Comparison of ENCODE assay signal across 15 cellular contexts in genomic region chr20:52457826-52458225, GRCh38.
"Had no signal": no experiment of that assay in that cellular context is flagged by ENCODE, and none has a peak within 500 bp of the region (broad histone marks: within the 10 kb centered on the region; RNA-seq: fewer than 3 reads in every experiment).

No MANE protein-coding gene starts in this region.

- H3K4me3 ChIP-seq: breast epithelium, mucosa of descending colon, right atrium auricular region, tibial artery had no signal

- H3K36me3 ChIP-seq: breast epithelium, right atrium auricular region, tibial artery had no signal

- H3K27ac ChIP-seq: breast epithelium, right atrium auricular region, tibial artery had no signal

- H3K9me3 ChIP-seq: breast epithelium, mucosa of descending colon, right atrium auricular region, tibial artery had no signal

- H3K4me1 ChIP-seq: breast epithelium, right atrium auricular region, tibial artery had no signal

- DNase-seq: activated CD4-positive, alpha-beta memory T cell treated with anti-CD3 and anti-CD28 coated beads for 36 hours; activated CD4-positive, alpha-beta T cell treated with anti-CD3 and anti-CD28 coated beads for 1 hour; activated effector memory CD4-positive, alpha-beta T cell treated with anti-CD3 and anti-CD28 coated beads, Interleukin-2, amount 50 U/mL, for 16 hours; activated T-cell treated with anti-CD3 and anti-CD28 coated beads, Interleukin-2, amount 50 U/mL, for 4 hours; hippocampal formation; mammary epithelial cell; mucosa of descending colon; natural killer cell; posterior cingulate gyrus; T-helper 9 cell; tibial artery had no signal

- H3K27me3 ChIP-seq: breast epithelium, right atrium auricular region, tibial artery had no signal

- ATAC-seq: activated naive CD4-positive, alpha-beta T cell treated with anti-CD3 and anti-CD28 coated beads, Interleukin-2, amount 50 U/mL, for 72 hours; activated T-cell treated with anti-CD3 and anti-CD28 coated beads, Interleukin-2, amount 50 U/mL, for 4 hours; mucosa of descending colon; natural killer cell; stimulated activated effector memory CD8-positive, alpha-beta T cell treated with anti-CD3 and anti-CD28 coated beads, Interleukin-12 subunit alpha, Interleukin-12 subunit beta, amount 100 ng/mL, for 72 hours had no signal
